9 cellular contexts compared by ENCODE assay signal in the genomic region with DNA sequence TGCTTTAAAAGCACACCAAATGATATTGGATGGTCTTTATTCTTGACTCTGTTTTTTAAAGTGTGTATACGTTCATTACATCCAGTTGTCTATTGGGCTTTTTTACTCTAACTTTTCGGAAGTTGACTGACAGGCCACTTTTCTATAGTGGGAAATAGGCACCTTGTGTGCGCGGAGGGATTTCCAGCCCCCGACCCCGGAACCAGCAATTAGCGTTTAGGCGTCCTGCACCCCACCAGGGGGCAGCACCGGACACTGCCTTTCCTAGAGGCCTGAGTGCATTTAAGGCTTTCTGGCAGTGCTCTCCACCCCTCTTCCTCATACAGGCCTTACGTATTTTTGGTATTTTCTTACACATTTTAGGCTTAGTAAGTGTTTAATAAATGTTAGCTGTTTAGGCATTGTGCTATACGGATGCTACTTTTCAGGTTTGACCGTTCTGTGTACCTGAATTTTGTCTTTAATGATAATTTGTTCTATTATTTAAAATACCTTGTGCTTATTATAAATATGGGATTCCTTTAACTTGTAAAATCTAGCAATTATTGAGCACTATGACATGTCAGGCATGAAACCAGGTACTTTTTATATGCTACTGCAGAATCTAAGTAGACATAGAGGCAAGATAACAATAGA.
A peak's percentile ranks its signal among the peaks of the same experiment; 100 is the strongest.
DNase-seq lines count a peak whose midpoint lies in the region; ATAC-seq and TF ChIP-seq lines count a peak whose summit lies in the region.
"Had no signal": no experiment of that assay in that cellular context is flagged by ENCODE, and none has a peak within 500 bp of the region (broad histone marks: within the 10 kb centered on the region; RNA-seq: fewer than 3 reads in every experiment).

No MANE protein-coding gene starts in this region.

- H3K4me1 ChIP-seq in cardiac muscle cell (ENCODE audit: low read depth) (peaks cover 17% of the 10 kb centered on the region), sigmoid colon (peaks cover 0 to 20% (median 2%) of the 10 kb centered on the region in 4 donors)

- H3K4me1 Mint-ChIP-seq in activated T-helper 17 cell treated with anti-CD3 and anti-CD28 coated beads, Interleukin-2, amount 50 U/mL, for 72 hours: no peaks in the 10 kb centered on the region

- no peak overlapping the region for H3K4me3 ChIP-seq in AG09309 (ENCODE audit: control insufficient read depth, low read depth, low read length)
- H3K4me3 ChIP-seq in cardiac muscle cell: no peak overlapping the region
- H3K4me3 ChIP-seq in sigmoid colon: no peak overlapping the region

- H3K27me3 ChIP-seq in cardiac muscle cell (no peaks in the 10 kb centered on the region), sigmoid colon (no peaks in the 10 kb centered on the region)

- H3K27ac ChIP-seq in cardiac muscle cell (no peak overlapping the region), sigmoid colon (no peak overlapping the region)

- H3K9me3 Mint-ChIP-seq in activated T-helper 17 cell treated with anti-CD3 and anti-CD28 coated beads, Interleukin-2, amount 50 U/mL, for 72 hours: no peaks in the 10 kb centered on the region
- H3K9me3 Mint-ChIP-seq: stimulated activated naive CD8-positive, alpha-beta T cell treated with anti-CD3 and anti-CD28 coated beads, Interleukin-15, Interleukin-2, amounts not matched to agents 100 ng/mL and 50 ng/mL, for 24 hours had no signal

- TF ChIP-seq CTCF in AG09309 (IDR thresholded peaks at IDR 0.05; ENCODE audit: control insufficient read depth, insufficient read depth, low read depth, low read length, missing control alignments) (peak; percentile 82), cardiac muscle cell (IDR thresholded peaks at IDR 0.05; ENCODE audit: low read depth, low read length) (peak; percentile 71), sigmoid colon (IDR thresholded peaks at IDR 0.05) (peak in 3 of 4 experiments; percentile 26 to 52 (median 49))

- no peak overlapping the region for H3K4me3 Mint-ChIP-seq in activated T-helper 17 cell treated with anti-CD3 and anti-CD28 coated beads, Interleukin-2, amount 50 U/mL, for 72 hours
- H3K4me3 Mint-ChIP-seq: stimulated activated naive CD8-positive, alpha-beta T cell treated with anti-CD3 and anti-CD28 coated beads, Interleukin-15, Interleukin-2, amounts not matched to agents 100 ng/mL and 50 ng/mL, for 24 hours had no signal

- 49 to 51% methylated on average over 12 of the region's 12 CpGs for WGBS in sigmoid colon, 2 donors

- H3K36me3 Mint-ChIP-seq in activated T-helper 17 cell treated with anti-CD3 and anti-CD28 coated beads, Interleukin-2, amount 50 U/mL, for 72 hours (ENCODE audit: low read depth): no peaks in the 10 kb centered on the region

- no peaks in the 10 kb centered on the region for H3K9me3 ChIP-seq in cardiac muscle cell (ENCODE audit: low read depth)
- H3K9me3 ChIP-seq in sigmoid colon: no peaks in the 10 kb centered on the region

- ATAC-seq in GM18907 (IDR thresholded peaks at IDR 0.05; ENCODE audit: unreplicated experiment) (peak; percentile 97), HG03135 (IDR thresholded peaks at IDR 0.05; ENCODE audit: unreplicated experiment) (peak; percentile 93)
- peak; percentile 40 for ATAC-seq in activated T-helper 17 cell treated with anti-CD3 and anti-CD28 coated beads, Interleukin-2, amount 50 U/mL, for 72 hours (replicated peaks)

- intact Hi-C loops in sigmoid colon (cut with DNase I): no loop called here

- TF ChIP-seq EP300 in sigmoid colon (IDR thresholded peaks at IDR 0.05): no peak

- no peak for TF ChIP-seq POLR2A in sigmoid colon (IDR thresholded peaks at IDR 0.05)

- H3K27ac Mint-ChIP-seq in activated T-helper 17 cell treated with anti-CD3 and anti-CD28 coated beads, Interleukin-2, amount 50 U/mL, for 72 hours: no peak overlapping the region
- H3K27ac Mint-ChIP-seq: stimulated activated naive CD8-positive, alpha-beta T cell treated with anti-CD3 and anti-CD28 coated beads, Interleukin-15, Interleukin-2, amounts not matched to agents 100 ng/mL and 50 ng/mL, for 24 hours had no signal

- DNase-seq in AG09309 (ENCODE audit: low read depth) (peak; percentile 18), OCI-M1 (lab: John Stamatoyannopoulos, UW) (peak; percentile 88), cardiac muscle cell (ENCODE audit: low read depth in 1 of 2, low spot score in 1 of 2) (peak; percentile 61 to 84), sigmoid colon (peak; percentile 58), DMS153 (lab: John Stamatoyannopoulos, UW) (no peak)

- H3K27me3 Mint-ChIP-seq in activated T-helper 17 cell treated with anti-CD3 and anti-CD28 coated beads, Interleukin-2, amount 50 U/mL, for 72 hours: no peaks in the 10 kb centered on the region
- H3K27me3 Mint-ChIP-seq: stimulated activated naive CD8-positive, alpha-beta T cell treated with anti-CD3 and anti-CD28 coated beads, Interleukin-15, Interleukin-2, amounts not matched to agents 100 ng/mL and 50 ng/mL, for 24 hours had no signal

- no peaks in the 10 kb centered on the region for H3K36me3 ChIP-seq in cardiac muscle cell
- H3K36me3 ChIP-seq in sigmoid colon: no peaks in the 10 kb centered on the region

Comparison
In these comparisons a context has a peak if more than half of its experiments do, and no peak if none do; other contexts are left out.
1. ATAC-seq: peak in every context shown above with its lines; median percentile 97 in GM18907; 93 in HG03135; 40 in activated T-helper 17 cell treated with anti-CD3 and anti-CD28 coated beads, Interleukin-2, amount 50 U/mL, for 72 hours.